9 cellular contexts compared by ENCODE assay signal in the genomic region with DNA sequence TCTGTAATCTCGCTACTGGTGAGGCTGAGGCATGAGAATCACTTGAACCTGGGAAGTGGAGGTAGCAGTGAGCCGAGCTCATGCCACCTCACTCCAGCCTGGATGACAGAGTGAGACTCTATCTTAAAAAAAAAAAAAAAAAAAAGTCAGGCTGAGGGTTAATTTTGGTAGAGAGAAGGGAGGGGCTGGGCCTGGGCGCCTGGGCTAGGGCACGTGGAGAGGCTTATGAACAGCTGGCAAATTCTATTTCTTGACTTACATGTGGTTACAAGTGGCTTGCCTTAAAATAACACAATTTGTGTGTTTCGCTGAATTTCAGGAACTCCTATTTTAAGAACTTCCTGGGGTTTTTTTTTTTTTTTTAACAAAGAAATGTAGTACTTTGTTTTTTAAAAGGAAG. TPM values are rescaled to one million over a fixed set of nuclear protein-coding genes. Genes with fewer than 3 reads are reported as not detected.
DNase-seq lines count a peak whose midpoint lies in the region; ATAC-seq and TF ChIP-seq lines count a peak whose summit lies in the region.
"Had no signal": no experiment of that assay in that cellular context is flagged by ENCODE, and none has a peak within 500 bp of the region (broad histone marks: within the 10 kb centered on the region; RNA-seq: fewer than 3 reads in every experiment).

No MANE protein-coding gene starts in this region.

- intact Hi-C loops in left colon (cut with DNase I, micrococcal nuclease): no loop called here

- H3K4me1 ChIP-seq in endodermal cell (ENCODE audit: control insufficient read depth, insufficient read depth, low read length): no peaks in the 10 kb centered on the region

- H3K4me1 Mint-ChIP-seq in endodermal cell: peaks cover 2% of the 10 kb centered on the region

- no peaks in the 10 kb centered on the region for H3K36me3 ChIP-seq in endodermal cell (ENCODE audit: control insufficient read depth, insufficient read depth, low read length)

- ATAC-seq in HG02798 (IDR thresholded peaks at IDR 0.05; ENCODE audit: poor library complexity, unreplicated experiment) (peak; percentile 84), left colon (no peak), left lobe of liver (no peak), GM18868 (IDR thresholded peaks at IDR 0.05; ENCODE audit: unreplicated experiment) (no peak), GM18519 (IDR thresholded peaks at IDR 0.05; ENCODE audit: low FRiP score, unreplicated experiment) (no peak)

- no peaks in the 10 kb centered on the region for H3K36me3 Mint-ChIP-seq in endodermal cell (ENCODE audit: low read depth)

- WGBS in endodermal cell (ENCODE audit: insufficient coverage in 1 of 2, insufficient read length in 1 of 2), 2 experiments: 75 to 85% methylated on average over 4 to 5 of the region's 5 CpGs

- H3K4me3 Mint-ChIP-seq in endodermal cell: no peak overlapping the region

- H3K9ac ChIP-seq in endodermal cell (ENCODE audit: extremely low read depth, low read length, poor library complexity, severe bottlenecking): no peak overlapping the region

- no peak overlapping the region for H3K27ac Mint-ChIP-seq in endodermal cell

- no peaks in the 10 kb centered on the region for H3K9me3 ChIP-seq in endodermal cell (ENCODE audit: control insufficient read depth, low read length)

- DNase-seq in GM03348 (ENCODE audit: low spot score) (peak; percentile 15), T-helper 22 cell (ENCODE audit: low read depth) (peak; percentile 3), left colon (peak; percentile 17 to 29), left lobe of liver (ENCODE audit: low spot score) (no peak), endodermal cell (no peak)
- DNase-seq: NCI-H187 treated with DMSO at 0.1 percent for 48 hours had no signal

- H3K27me3 ChIP-seq in endodermal cell (ENCODE audit: control insufficient read depth, insufficient read depth, low read length, poor library complexity, severe bottlenecking): no peaks in the 10 kb centered on the region

- no peak overlapping the region for H3K4me3 ChIP-seq in endodermal cell (ENCODE audit: low read length)

- TF ChIP-seq CTCF in endodermal cell (conservative IDR thresholded peaks at IDR 0.05): no peak

- no peak overlapping the region for H3K27ac ChIP-seq in endodermal cell (ENCODE audit: low read depth, low read length)

- peaks cover 5% of the 10 kb centered on the region for H3K9me3 Mint-ChIP-seq in endodermal cell

- no peaks in the 10 kb centered on the region for H3K27me3 Mint-ChIP-seq in endodermal cell (ENCODE audit: insufficient read depth)

RNA-seq across cellular contexts. Expression of gene MAP3K10, which starts 47.6 kb away (rescaled TPM):
- total RNA-seq in left colon (10 to 100 TPM; 10.7 to 11.7 TPM), left lobe of liver (7.7 TPM), endodermal cell (10 to 100 TPM; 35.2 to 39.3 TPM)
- polyA plus RNA-seq in endodermal cell (2013, experiment 1 of 2): 23.2 TPM
- 23.8 TPM for polyA plus RNA-seq in endodermal cell (2013, experiment 2 of 2)

RNA-seq across cellular contexts. Expression of gene ZNF780A, which starts 52.9 kb away (rescaled TPM):
- total RNA-seq in left colon: 10 to 100 TPM; 11.7 to 12.8 TPM
- total RNA-seq in left lobe of liver: 15.9 TPM
- total RNA-seq in endodermal cell: 10 to 100 TPM; 20.5 to 21.2 TPM
- polyA plus RNA-seq in endodermal cell (2013, experiment 1 of 2): 9.8 TPM
- 8.7 TPM for polyA plus RNA-seq in endodermal cell (2013, experiment 2 of 2)

Comparison
In these comparisons a context has a peak if more than half of its experiments do, and no peak if none do; other contexts are left out.
1. DNase-seq: peak in GM03348 (single experiment), T-helper 22 cell (single experiment) and left colon (2 of 2); none in left lobe of liver (single experiment) and endodermal cell (single experiment).